Comparison of ENCODE assay signal across 24 cellular contexts in genomic region chr3:148128136-148128535, GRCh38.
DNase-seq lines count a peak whose midpoint lies in the region; ATAC-seq and TF ChIP-seq lines count a peak whose summit lies in the region.
"Had no signal": no experiment of that assay in that cellular context is flagged by ENCODE, and none has a peak within 500 bp of the region (broad histone marks: within the 10 kb centered on the region; RNA-seq: fewer than 3 reads in every experiment).

No MANE protein-coding gene starts in this region.

- H3K9me3 Mint-ChIP-seq in endothelial cell (ENCODE audit: unreplicated experiment): no peaks in the 10 kb centered on the region

- no peaks in the 10 kb centered on the region for H3K4me1 Mint-ChIP-seq in endothelial cell (ENCODE audit: unreplicated experiment)
- H3K4me1 Mint-ChIP-seq: activated CD4-positive, alpha-beta memory T cell treated with anti-CD3 and anti-CD28 coated beads, Interleukin-2, amount 10 ng/mL, durations not matched to agents 7 days and 5 days; CD8-positive, alpha-beta memory T cell had no signal

- no peaks in the 10 kb centered on the region for H3K9me3 ChIP-seq in psoas muscle
- H3K9me3 ChIP-seq: prostate gland, transverse colon had no signal

- H2BK5ac ChIP-seq in mesendoderm (ENCODE audit: low read length): no peak overlapping the region

- H3K23ac ChIP-seq in mesendoderm (ENCODE audit: low read length): no peak overlapping the region

- H2BK15ac ChIP-seq in mesendoderm (replicated peaks; ENCODE audit: low read depth): no peak overlapping the region

- H3K79me2 ChIP-seq in mesendoderm (ENCODE audit: control insufficient read depth, insufficient read depth, low read length): no peaks in the 10 kb centered on the region

- H3K79me1 ChIP-seq in mesendoderm (ENCODE audit: low read length): no peaks in the 10 kb centered on the region

- no peak overlapping the region for H3K9ac ChIP-seq in mesendoderm (ENCODE audit: low read length)

- H4K8ac ChIP-seq in mesendoderm (ENCODE audit: low read depth, low read length): no peak overlapping the region

- H3K27me3 ChIP-seq in mesendoderm (ENCODE audit: insufficient read depth, low read length, poor library complexity) (no peaks in the 10 kb centered on the region), psoas muscle (ENCODE audit: insufficient read depth in 3 of 3, low read length in 2 of 3) (no peaks in the 10 kb centered on the region)
- H3K27me3 ChIP-seq: transverse colon had no signal

- H3K4me1 ChIP-seq in mesendoderm (ENCODE audit: control insufficient read depth, low read depth, low read length): no peaks in the 10 kb centered on the region
- H3K4me1 ChIP-seq in psoas muscle: no peaks in the 10 kb centered on the region
- H3K4me1 ChIP-seq: prostate gland, transverse colon had no signal

- no CpG with 5 or more reads among the region's 3 CpGs for WGBS in mesendoderm (ENCODE audit: extremely low coverage, insufficient coverage, low lambda C conversion rate)
- 43 to 65% (median 47%) methylated on average over 3 of the region's 3 CpGs for WGBS in psoas muscle, 3 donors

- no peak overlapping the region for H2BK120ac ChIP-seq in mesendoderm (ENCODE audit: low read depth, low read length)

- intact Hi-C loops in psoas muscle (cut with DNase I): no loop called here

- H3K4me3 ChIP-seq in mesendoderm (ENCODE audit: low read length) (no peak overlapping the region), psoas muscle (no peak overlapping the region)
- H3K4me3 ChIP-seq: dorsolateral prefrontal cortex, prostate gland, transverse colon had no signal

- H4K5ac ChIP-seq in mesendoderm (ENCODE audit: low read length): no peak overlapping the region

- H3K4me2 ChIP-seq in mesendoderm (ENCODE audit: low read length): no peak overlapping the region

- H3K27ac Mint-ChIP-seq in endothelial cell (ENCODE audit: unreplicated experiment): no peak overlapping the region
- H3K27ac Mint-ChIP-seq: activated CD4-positive, alpha-beta memory T cell treated with anti-CD3 and anti-CD28 coated beads, Interleukin-2, amount 10 ng/mL, durations not matched to agents 7 days and 5 days; activated naive CD8-positive, alpha-beta T cell; activated T-helper 2 cell treated with anti-CD3 and anti-CD28 coated beads, Interferon-gamma antibody, Interleukin-2, Interleukin-4, amounts not matched to agents 10 μg/mL and 5 μg/mL and 100 μg/mL, durations not matched to agents 14 hours and 24 hours and 36 hours; CD8-positive, alpha-beta memory T cell had no signal

- H3K36me3 ChIP-seq in mesendoderm (ENCODE audit: control insufficient read depth, insufficient read depth, low read length) (no peaks in the 10 kb centered on the region), psoas muscle (ENCODE audit: insufficient read depth in 1 of 2, low read depth in 1 of 2) (no peaks in the 10 kb centered on the region)
- H3K36me3 ChIP-seq: prostate gland, transverse colon had no signal

- ATAC-seq in HG02884 (IDR thresholded peaks at IDR 0.05; ENCODE audit: unreplicated experiment) (no peak), psoas muscle (no peak)
- ATAC-seq: activated CD4-positive, CD25-positive, alpha-beta regulatory T cell treated with anti-CD3 and anti-CD28 coated beads, Interleukin-2, amount 50 U/mL, for 24 hours had no signal

- no peak overlapping the region for H2AK5ac ChIP-seq in mesendoderm (ENCODE audit: low read length)

- DNase-seq in DMS 273 (lab: John Stamatoyannopoulos, UW; ENCODE audit: unreplicated experiment) (peak; percentile 2), DMS 273 treated with DMSO at 0.1 percent for 48 hours (lab: John Stamatoyannopoulos, UW) (no peak), HuH-7 (ENCODE audit: low spot score) (peak; percentile 1), OCI-M1 (lab: John Stamatoyannopoulos, UW) (peak; percentile 5), mesendoderm (peak; percentile 22), endothelial cell (ENCODE audit: low spot score) (no peak), psoas muscle (no peak)
- DNase-seq: 8988T; activated CD4-positive, alpha-beta memory T cell treated with anti-CD3 and anti-CD28 coated beads, Interleukin-2, amount 10 ng/mL, durations not matched to agents 7 days and 5 days; AML-193; caudate nucleus; CD8-positive, alpha-beta memory T cell; DND-41; dorsolateral prefrontal cortex; KBM-7; NCI-H1694; NCI-H510A treated with DMSO at 0.1 percent for 48 hours; T-helper 9 cell; transverse colon had no signal

- TF ChIP-seq CTCF in endothelial cell (IDR thresholded peaks at IDR 0.05; ENCODE audit: unreplicated experiment) (no peak), psoas muscle (IDR thresholded peaks at IDR 0.05) (no peak)

- H3K36me3 Mint-ChIP-seq in endothelial cell (ENCODE audit: low read depth, unreplicated experiment): no peaks in the 10 kb centered on the region
- H3K36me3 Mint-ChIP-seq: activated naive CD8-positive, alpha-beta T cell; CD8-positive, alpha-beta memory T cell had no signal

- H3K27ac ChIP-seq in mesendoderm (ENCODE audit: low read depth, low read length) (no peak overlapping the region), psoas muscle (no peak overlapping the region)
- H3K27ac ChIP-seq: dorsolateral prefrontal cortex, prostate gland, transverse colon had no signal

- H3K27me3 Mint-ChIP-seq in endothelial cell (ENCODE audit: unreplicated experiment): no peaks in the 10 kb centered on the region
- H3K27me3 Mint-ChIP-seq: activated CD4-positive, alpha-beta memory T cell treated with anti-CD3 and anti-CD28 coated beads, Interleukin-2, amount 10 ng/mL, durations not matched to agents 7 days and 5 days; activated naive CD8-positive, alpha-beta T cell; CD8-positive, alpha-beta memory T cell had no signal

- no peak overlapping the region for H3K4me3 Mint-ChIP-seq in endothelial cell (ENCODE audit: unreplicated experiment)
- H3K4me3 Mint-ChIP-seq: activated CD4-positive, alpha-beta memory T cell treated with anti-CD3 and anti-CD28 coated beads, Interleukin-2, amount 10 ng/mL, durations not matched to agents 7 days and 5 days; activated naive CD8-positive, alpha-beta T cell; CD8-positive, alpha-beta memory T cell had no signal

- no peak overlapping the region for H3K18ac ChIP-seq in mesendoderm (ENCODE audit: low read length)

- H3K56ac ChIP-seq in mesendoderm (ENCODE audit: low read length): no peak overlapping the region

- H3K4ac ChIP-seq in mesendoderm (ENCODE audit: low read depth, low read length): no peak overlapping the region

Comparison
In these comparisons a context has a peak if more than half of its experiments do, and no peak if none do; other contexts are left out.
1. DNase-seq: peak in DMS 273 (single experiment), HuH-7 (single experiment), OCI-M1 (single experiment) and mesendoderm (single experiment); none in DMS 273 treated with DMSO at 0.1 percent for 48 hours (single experiment), endothelial cell (single experiment) and psoas muscle (0 of 2).